Comparison of ENCODE assay signal across 4 cellular contexts in the genomic region with DNA sequence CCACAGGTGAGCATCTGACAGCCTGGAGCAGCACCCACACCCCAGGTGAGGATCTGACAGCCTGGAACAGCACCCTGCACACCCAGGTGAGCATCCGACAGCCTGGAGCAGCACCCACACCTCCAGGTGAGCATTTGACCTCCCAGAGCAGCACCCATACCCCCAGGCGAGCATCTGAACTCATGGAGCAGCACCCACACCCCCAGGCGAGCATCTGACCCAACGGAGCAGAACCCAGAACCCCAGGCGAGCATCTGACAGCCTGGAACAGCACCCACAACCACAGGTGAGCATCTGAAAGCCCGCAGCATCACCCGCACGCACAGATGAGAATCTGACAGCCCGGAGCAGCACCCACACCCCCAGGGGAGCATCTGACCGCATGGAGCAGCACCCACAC. TPM values are rescaled to one million over a fixed set of nuclear protein-coding genes. Genes with fewer than 3 reads are reported as not detected.
"Had no signal": no experiment of that assay in that cellular context is flagged by ENCODE, and none has a peak within 500 bp of the region (broad histone marks: within the 10 kb centered on the region; RNA-seq: fewer than 3 reads in every experiment).

No MANE protein-coding gene starts in this region.

RNA-seq across cellular contexts. Expression of a gene that starts 57.4 kb away (rescaled TPM):
- total RNA-seq: astrocyte, body of pancreas, cardiac septum, WTC11 had no signal
